Comparison of ENCODE assay signal across 27 cellular contexts in genomic region chr5:107959573-107960279, GRCh38.
"Had no signal": no experiment of that assay in that cellular context is flagged by ENCODE, and none has a peak within 500 bp of the region (broad histone marks: within the 10 kb centered on the region; RNA-seq: fewer than 3 reads in every experiment).

No MANE protein-coding gene starts in this region.

- H3K27me3 ChIP-seq: adrenal gland, SJSA1 had no signal

- H3K9me3 ChIP-seq: adrenal gland, SJSA1, SK-N-SH had no signal

- H3K4me3 ChIP-seq: adrenal gland, SJSA1 had no signal

- H3K4me1 Mint-ChIP-seq: activated T-helper 17 cell treated with anti-CD3 and anti-CD28 coated beads, Interleukin-2, amount 50 U/mL, for 72 hours had no signal

- H3K4me2 ChIP-seq: SK-N-SH had no signal

- H3K4me1 ChIP-seq: adrenal gland, SJSA1 had no signal

- H3K4me3 Mint-ChIP-seq: activated CD4-positive, alpha-beta memory T cell treated with anti-CD3 and anti-CD28 coated beads for 36 hours; activated CD4-positive, alpha-beta T cell treated with anti-CD3 and anti-CD28 coated beads, Interleukin-2, amount 10 ng/mL, durations not matched to agents 7 days and 5 days; activated T-helper 17 cell treated with anti-CD3 and anti-CD28 coated beads, Interleukin-2, amount 50 U/mL, for 72 hours; brain; T-helper 1 cell treated with Interleukin-12 subunit alpha and Interleukin-12 subunit beta and Interleukin-4 antibody, amounts not matched to agents 30 μg/mL and 1 μg/mL, for 36 hours; T-helper 2 cell treated with Interferon-gamma antibody and Interleukin-4, amounts not matched to agents 5 μg/mL and 100 μg/mL, for 36 hours had no signal

- DNase-seq: activated CD4-positive, alpha-beta memory T cell treated with anti-CD3 and anti-CD28 coated beads for 36 hours; activated CD4-positive, alpha-beta T cell treated with anti-CD3 and anti-CD28 coated beads, Interleukin-2, amount 10 ng/mL, durations not matched to agents 7 days and 5 days; activated effector memory CD4-positive, alpha-beta T cell treated with anti-CD3 and anti-CD28 coated beads, Interleukin-2, amount 50 U/mL, for 16 hours; activated naive CD4-positive, alpha-beta T cell; activated T-cell treated with anti-CD3 and anti-CD28 coated beads, Interleukin-2, amount 50 U/mL, for 1 hour; NCI-H1105; NCI-H1417 treated with DMSO at 0.1 percent for 48 hours; NCI-H187 treated with DMSO at 0.1 percent for 48 hours; NCI-H2081; NCI-H2171 treated with DMSO at 0.1 percent for 48 hours; NCI-H2227 treated with DMSO at 0.1 percent for 48 hours; NCI-H446; NCI-H510A treated with DMSO at 0.1 percent for 48 hours; RPMI8226; SHP77 treated with DMSO at 0.1 percent for 48 hours; SK-N-SH had no signal

- H3K27ac Mint-ChIP-seq: activated CD4-positive, alpha-beta memory T cell treated with anti-CD3 and anti-CD28 coated beads for 36 hours; activated CD4-positive, alpha-beta T cell treated with anti-CD3 and anti-CD28 coated beads, Interleukin-2, amount 10 ng/mL, durations not matched to agents 7 days and 5 days; activated T-helper 17 cell treated with anti-CD3 and anti-CD28 coated beads, Interleukin-2, amount 50 U/mL, for 72 hours; T-helper 1 cell treated with Interleukin-12 subunit alpha and Interleukin-12 subunit beta and Interleukin-4 antibody, amounts not matched to agents 30 μg/mL and 1 μg/mL, for 36 hours; T-helper 2 cell treated with Interferon-gamma antibody and Interleukin-4, amounts not matched to agents 5 μg/mL and 100 μg/mL, for 36 hours had no signal

- H3K9ac ChIP-seq: SK-N-SH had no signal

- FAIRE-seq: bronchial epithelial cell, colon, TTC549 had no signal

- H3K9me2 ChIP-seq: SK-N-SH had no signal

- H3K27ac ChIP-seq: adrenal gland, SJSA1 had no signal

- H3K9me3 Mint-ChIP-seq: activated CD4-positive, alpha-beta memory T cell treated with anti-CD3 and anti-CD28 coated beads for 36 hours; activated CD4-positive, alpha-beta T cell treated with anti-CD3 and anti-CD28 coated beads, Interleukin-2, amount 10 ng/mL, durations not matched to agents 7 days and 5 days; activated naive CD4-positive, alpha-beta T cell treated with anti-CD3 and anti-CD28 coated beads, Interleukin-2, amount 50 U/mL, for 72 hours; activated T-helper 17 cell treated with anti-CD3 and anti-CD28 coated beads, Interleukin-2, amount 50 U/mL, for 72 hours; T-helper 1 cell treated with Interleukin-12 subunit alpha and Interleukin-12 subunit beta and Interleukin-4 antibody, amounts not matched to agents 30 μg/mL and 1 μg/mL, for 36 hours; T-helper 2 cell treated with Interferon-gamma antibody and Interleukin-4, amounts not matched to agents 5 μg/mL and 100 μg/mL, for 36 hours had no signal

- H3K27me3 Mint-ChIP-seq: activated CD4-positive, alpha-beta memory T cell treated with anti-CD3 and anti-CD28 coated beads for 36 hours; activated CD4-positive, alpha-beta T cell treated with anti-CD3 and anti-CD28 coated beads, Interleukin-2, amount 10 ng/mL, durations not matched to agents 7 days and 5 days; activated T-helper 17 cell treated with anti-CD3 and anti-CD28 coated beads, Interleukin-2, amount 50 U/mL, for 72 hours had no signal

- H3K36me3 ChIP-seq: adrenal gland, SJSA1 had no signal

- ATAC-seq: activated T-helper 17 cell treated with anti-CD3 and anti-CD28 coated beads, Interleukin-2, amount 50 U/mL, for 72 hours; Panc1 had no signal

- H3K36me3 Mint-ChIP-seq: activated CD4-positive, alpha-beta memory T cell treated with anti-CD3 and anti-CD28 coated beads for 36 hours; activated naive CD4-positive, alpha-beta T cell treated with anti-CD3 and anti-CD28 coated beads, Interleukin-2, amount 50 U/mL, for 72 hours; brain had no signal
